8 cellular contexts compared by ENCODE assay signal in the genomic region with DNA sequence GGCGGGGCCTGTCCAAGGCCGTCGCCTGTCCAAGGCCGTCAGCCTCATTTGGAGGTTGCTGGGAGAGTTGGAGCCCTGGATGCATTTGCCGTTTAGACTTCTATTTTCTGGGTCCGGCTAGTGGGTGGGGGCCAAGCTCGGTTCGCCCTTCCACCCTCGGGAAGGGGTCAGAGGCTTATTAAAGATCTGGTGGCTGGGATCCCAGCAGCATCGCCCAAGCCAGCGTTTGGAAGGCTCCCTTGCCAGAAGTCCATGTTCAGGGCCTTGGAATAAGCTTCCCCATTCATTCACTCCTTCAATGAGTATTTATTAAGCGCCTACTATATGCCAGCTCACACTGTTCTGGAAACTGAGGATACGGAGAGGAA. TPM values are rescaled to one million over a fixed set of nuclear protein-coding genes. Genes with fewer than 3 reads are reported as not detected.
A peak's percentile ranks its signal among the peaks of the same experiment; 100 is the strongest.
DNase-seq lines count a peak whose midpoint lies in the region; ATAC-seq and TF ChIP-seq lines count a peak whose summit lies in the region.

No MANE protein-coding gene starts in this region.

- ATAC-seq in right cardiac atrium: no peak
- no peak for ATAC-seq in Right ventricle myocardium superior (ENCODE audit: poor library complexity)
- ATAC-seq in aorta (ENCODE audit: low FRiP score): no peak
- ATAC-seq in GM21717 (IDR thresholded peaks at IDR 0.05; ENCODE audit: unreplicated experiment): no peak

- intact Hi-C loops in right cardiac atrium (cut with DNase I): no loop called here
- intact Hi-C loops in Right ventricle myocardium superior (cut with DNase I): no loop called here
- intact Hi-C loops in aorta (cut with DNase I): no loop called here

- H3K4me3 ChIP-seq in right cardiac atrium (ENCODE audit: low read length): peak overlapping the region; percentile 58
- H3K4me3 ChIP-seq in brain microvascular endothelial cell (ENCODE audit: low read depth, low read length): peak overlapping the region; percentile 78
- H3K4me3 ChIP-seq in mucosa of rectum (ENCODE audit: low read length in 2 of 2): peak overlapping the region; percentile 17 to 30
- H3K4me3 ChIP-seq in aorta (ENCODE audit: low read length in 2 of 2): peak overlapping the region; percentile 39 to 73

- H3K27ac ChIP-seq in right cardiac atrium (ENCODE audit: low read length): no peak overlapping the region
- no peak overlapping the region for H3K27ac ChIP-seq in brain microvascular endothelial cell
- H3K27ac ChIP-seq in mucosa of rectum (ENCODE audit: low read depth in 2 of 2, low read length in 2 of 2): peak overlapping the region in 1 of 2 donors; percentile 75
- H3K27ac ChIP-seq in aorta (ENCODE audit: low read depth in 1 of 2, low read length in 2 of 2): no peak overlapping the region

- H3K36me3 ChIP-seq in brain microvascular endothelial cell (replicated peaks): no peaks in the 10 kb centered on the region
- no peaks in the 10 kb centered on the region for H3K36me3 ChIP-seq in mucosa of rectum (ENCODE audit: control insufficient read depth in 2 of 2, insufficient read depth in 2 of 2, low read length in 2 of 2)
- no peaks in the 10 kb centered on the region for H3K36me3 ChIP-seq in aorta (ENCODE audit: control insufficient read depth in 1 of 2, insufficient read depth in 2 of 2, low read length in 1 of 2)

- in situ Hi-C loops in brain microvascular endothelial cell (cut with HindIII; ENCODE audit: low pct_ligation_motif_present, low sequenced_read_pairs): no loop called here

- no peak for TF ChIP-seq CTCF in brain microvascular endothelial cell (IDR thresholded peaks at IDR 0.05; ENCODE audit: low read depth, low read length, missing control alignments)

- H3K9me3 ChIP-seq in right cardiac atrium (ENCODE audit: control insufficient read depth, low read length): no peaks in the 10 kb centered on the region
- no peaks in the 10 kb centered on the region for H3K9me3 ChIP-seq in mucosa of rectum (ENCODE audit: control insufficient read depth in 2 of 2, low read length in 2 of 2)
- H3K9me3 ChIP-seq in aorta (ENCODE audit: control insufficient read depth, low read length): no peaks in the 10 kb centered on the region

- no peaks in the 10 kb centered on the region for H3K27me3 ChIP-seq in right cardiac atrium (ENCODE audit: control insufficient read depth, insufficient read depth)
- H3K27me3 ChIP-seq in brain microvascular endothelial cell (replicated peaks): no peaks in the 10 kb centered on the region
- peaks cover 0 to 8% of the 10 kb centered on the region in 2 donors for H3K27me3 ChIP-seq in mucosa of rectum (ENCODE audit: control insufficient read depth in 2 of 2, insufficient read depth in 2 of 2, low read length in 2 of 2)
- no peaks in the 10 kb centered on the region for H3K27me3 ChIP-seq in aorta (ENCODE audit: control insufficient read depth in 1 of 2, insufficient read depth in 2 of 2, low read length in 1 of 2)

- DNase-seq in right cardiac atrium: no peak
- DNase-seq in Right ventricle myocardium superior: no peak
- DNase-seq in brain microvascular endothelial cell: no peak
- peak in 1 of 2 donors; percentile 44 for DNase-seq in aorta
- DNase-seq in HUDEP-2 (lab: John Stamatoyannopoulos, UW; ENCODE audit: unreplicated experiment in 76 of 76): no peak
- DNase-seq in ecto neural progenitor cell (ENCODE audit: low spot score): no peak

- 14% methylated on average over 13 of the region's 13 CpGs for WGBS in right cardiac atrium
- WGBS in aorta, 2 donors: 12 to 14% methylated on average over 13 of the region's 13 CpGs

- H3K4me1 ChIP-seq in right cardiac atrium (ENCODE audit: control insufficient read depth, insufficient read depth, low read length): no peaks in the 10 kb centered on the region
- peaks cover 7 to 8% of the 10 kb centered on the region in 2 donors for H3K4me1 ChIP-seq in mucosa of rectum (ENCODE audit: control insufficient read depth in 2 of 2, insufficient read depth in 2 of 2, low read length in 2 of 2)
- no peaks in the 10 kb centered on the region for H3K4me1 ChIP-seq in aorta (ENCODE audit: control insufficient read depth in 1 of 2, insufficient read depth in 2 of 2, low read length in 2 of 2)

- H3K9ac ChIP-seq in mucosa of rectum (ENCODE audit: low read depth in 1 of 2, low read length in 2 of 2): no peak overlapping the region

RNA-seq across cellular contexts. Expression of a gene that starts 0.5 kb away (rescaled TPM):
- 1 to 10 TPM; 3.6 to 6.9 (median 5.1) TPM for total RNA-seq in right cardiac atrium
- 0.86 TPM for polyA plus RNA-seq in right cardiac atrium
- total RNA-seq in Right ventricle myocardium superior: 2.2 TPM
- 10 to 100 TPM; 53.2 to 81.8 TPM for total RNA-seq in aorta
- 10 to 100 TPM in 1 of 2 donors, 1 to 10 TPM in 1; 7.6 to 32.1 TPM for polyA plus RNA-seq in aorta

Comparison
In these comparisons a context has a peak if more than half of its experiments do, and no peak if none do; other contexts are left out.
1. H3K4me3 ChIP-seq: peak in every context shown above with its lines; median percentile 78 in brain microvascular endothelial cell; 58 in right cardiac atrium; 56 in aorta; 24 in mucosa of rectum.
2. RNA of a gene that starts 0.5 kb away (total RNA-seq): 53.2 to 81.8 TPM in aorta; 3.6 to 6.9 TPM in right cardiac atrium and 2.2 TPM in Right ventricle myocardium superior (single experiment); every median in the first group is over 4 times any median in the second.